Comparison of ENCODE assay signal across 1 cellular context in genomic region chr5:53679261-53679660, GRCh38.
TF ChIP-seq lines count a peak whose summit lies in the region.

No MANE protein-coding gene starts in this region.

TF ChIP-seq in IMR-90, 13 proteins besides CTCF, POLR2A, EP300 and RAD21 (continued from another document):
- TF ChIP-seq ELK1 (IDR thresholded peaks at IDR 0.05; ENCODE audit: borderline replicate concordance, low read depth, low read length): no peak
- no peak for TF ChIP-seq CHD1 (IDR thresholded peaks at IDR 0.05; ENCODE audit: low read depth, low read length)
- TF ChIP-seq NFE2L2 (IDR thresholded peaks at IDR 0.05; ENCODE audit: low read depth, low read length): no peak
- no peak for TF ChIP-seq MXI1 (IDR thresholded peaks at IDR 0.05; ENCODE audit: borderline replicate concordance, low read depth, low read length)
- no peak for TF ChIP-seq CEBPB (IDR thresholded peaks at IDR 0.05; ENCODE audit: low read depth, low read length)
- no peak for TF ChIP-seq RCOR1 (IDR thresholded peaks at IDR 0.05; ENCODE audit: insufficient replicate concordance, low read length)
- no peak for TF ChIP-seq BHLHE40 (IDR thresholded peaks at IDR 0.05; ENCODE audit: low read depth, low read length)
- TF ChIP-seq RFX5 (IDR thresholded peaks at IDR 0.05; ENCODE audit: low read depth, low read length): no peak
- no peak for TF ChIP-seq USF2 (IDR thresholded peaks at IDR 0.05; ENCODE audit: low read depth, low read length)
- no peak for TF ChIP-seq FOS (IDR thresholded peaks at IDR 0.05; ENCODE audit: low read depth, low read length)
